In genomic region chr1:246591958-246592357, GRCh38 we compare ENCODE assay signal across 18 cellular contexts. TPM values are rescaled to one million over a fixed set of nuclear protein-coding genes. Genes with fewer than 3 reads are reported as not detected.
A peak's percentile ranks its signal among the peaks of the same experiment; 100 is the strongest.
DNase-seq lines count a peak whose midpoint lies in the region; ATAC-seq and TF ChIP-seq lines count a peak whose summit lies in the region.
"Had no signal": no experiment of that assay in that cellular context is flagged by ENCODE, and none has a peak within 500 bp of the region (broad histone marks: within the 10 kb centered on the region; RNA-seq: fewer than 3 reads in every experiment).

No MANE protein-coding gene starts in this region.

- H3K27ac ChIP-seq in brain microvascular endothelial cell = peak overlapping the region; percentile 49
- no peak overlapping the region for H3K27ac ChIP-seq in breast epithelium

- H3K27me3 ChIP-seq in brain microvascular endothelial cell (replicated peaks) (no peaks in the 10 kb centered on the region), breast epithelium (no peaks in the 10 kb centered on the region)
- H3K27me3 ChIP-seq: ascending aorta had no signal

- H3K9me3 ChIP-seq in breast epithelium = no peaks in the 10 kb centered on the region
- H3K9me3 ChIP-seq: ascending aorta had no signal

- no peaks in the 10 kb centered on the region for H3K4me1 ChIP-seq in breast epithelium

- intact Hi-C loops in breast epithelium (cut with DNase I; ENCODE audit: low total_unique reads) = no loop called here

- peaks cover 21% of the 10 kb centered on the region for H3K36me3 Mint-ChIP-seq in stimulated activated memory B cell treated with anti-CD40 and anti-IgM and Interleukin-4, amounts not matched to agents 10 μg/mL and 1 μg/mL and 100 μg/mL, for 72 hours

- TF ChIP-seq CTCF in brain microvascular endothelial cell (IDR thresholded peaks at IDR 0.05; ENCODE audit: low read depth, low read length, missing control alignments) = no peak
- no peak for TF ChIP-seq CTCF in breast epithelium (IDR thresholded peaks at IDR 0.05)

- TF ChIP-seq POLR2A in breast epithelium (IDR thresholded peaks at IDR 0.05) = no peak

- DNase-seq in brain microvascular endothelial cell (no peak), hippocampal formation (lab: John Stamatoyannopoulos, UW) (no peak), superior temporal gyrus (ENCODE audit: extremely low spot score) (no peak), G401 (ENCODE audit: low spot score) (no peak), breast epithelium (ENCODE audit: low spot score in 2 of 2) (no peak)
- DNase-seq: activated naive CD4-positive, alpha-beta T cell treated with anti-CD3 and anti-CD28 coated beads, Interleukin-2, amount 10 ng/mL, durations not matched to agents 7 days and 5 days; activated T-cell treated with anti-CD3 and anti-CD28 coated beads, Interleukin-2, amount 50 U/mL, for 24 hours; CD4-positive, alpha-beta memory T cell; DMS153; glutamatergic neuron; NCI-H2029 treated with DMSO at 0.1 percent for 48 hours; retina had no signal

- H3K4me3 Mint-ChIP-seq in stimulated activated memory B cell treated with anti-CD40 and anti-IgM and Interleukin-4, amounts not matched to agents 10 μg/mL and 1 μg/mL and 100 μg/mL, for 72 hours = no peak overlapping the region
- H3K4me3 Mint-ChIP-seq: activated CD4-positive, alpha-beta memory T cell treated with anti-CD3 and anti-CD28 coated beads for 36 hours; activated naive CD4-positive, alpha-beta T cell treated with anti-CD3 and anti-CD28 coated beads, Interleukin-2, amount 10 ng/mL, durations not matched to agents 7 days and 5 days; activated T-cell treated with anti-CD3 and anti-CD28 coated beads, Interleukin-2, amount 50 U/mL, for 24 hours had no signal

- peak overlapping the region; percentile 79 for H3K27ac Mint-ChIP-seq in stimulated activated memory B cell treated with anti-CD40 and anti-IgM and Interleukin-4, amounts not matched to agents 10 μg/mL and 1 μg/mL and 100 μg/mL, for 72 hours
- H3K27ac Mint-ChIP-seq: activated naive CD4-positive, alpha-beta T cell treated with anti-CD3 and anti-CD28 coated beads, Interleukin-2, amount 10 ng/mL, durations not matched to agents 7 days and 5 days had no signal

- no peaks in the 10 kb centered on the region for H3K9me3 Mint-ChIP-seq in stimulated activated memory B cell treated with anti-CD40 and anti-IgM and Interleukin-4, amounts not matched to agents 10 μg/mL and 1 μg/mL and 100 μg/mL, for 72 hours
- H3K9me3 Mint-ChIP-seq: activated T-cell treated with anti-CD3 and anti-CD28 coated beads, Interleukin-2, amount 50 U/mL, for 24 hours had no signal

- peak; percentile 9 for ATAC-seq in GM19025 (IDR thresholded peaks at IDR 0.05; ENCODE audit: low read depth, unreplicated experiment)
- ATAC-seq in HG03432 (IDR thresholded peaks at IDR 0.05; ENCODE audit: unreplicated experiment) = peak; percentile 11
- no peak for ATAC-seq in stimulated activated memory B cell treated with anti-CD40 and anti-IgM and Interleukin-4, amounts not matched to agents 10 μg/mL and 1 μg/mL and 100 μg/mL, for 72 hours
- ATAC-seq: left lobe of liver had no signal

- H3K4me3 ChIP-seq in brain microvascular endothelial cell (ENCODE audit: low read depth, low read length) (no peak overlapping the region), breast epithelium (no peak overlapping the region)
- H3K4me3 ChIP-seq: ascending aorta had no signal

- in situ Hi-C loops in brain microvascular endothelial cell (cut with HindIII; ENCODE audit: low pct_ligation_motif_present, low sequenced_read_pairs) = no loop called here
- in situ Hi-C loops in G401 (cut with HindIII; ENCODE audit: low sequenced_read_pairs) = no loop called here

- H3K27me3 Mint-ChIP-seq in stimulated activated memory B cell treated with anti-CD40 and anti-IgM and Interleukin-4, amounts not matched to agents 10 μg/mL and 1 μg/mL and 100 μg/mL, for 72 hours = no peaks in the 10 kb centered on the region
- H3K27me3 Mint-ChIP-seq: activated CD4-positive, alpha-beta memory T cell treated with anti-CD3 and anti-CD28 coated beads for 36 hours; activated naive CD4-positive, alpha-beta T cell treated with anti-CD3 and anti-CD28 coated beads, Interleukin-2, amount 10 ng/mL, durations not matched to agents 7 days and 5 days; activated T-cell treated with anti-CD3 and anti-CD28 coated beads, Interleukin-2, amount 50 U/mL, for 24 hours; CD4-positive, alpha-beta memory T cell had no signal

- H3K36me3 ChIP-seq in brain microvascular endothelial cell (replicated peaks) (no peaks in the 10 kb centered on the region), breast epithelium (no peaks in the 10 kb centered on the region)
- H3K36me3 ChIP-seq: ascending aorta had no signal

- H3K4me1 Mint-ChIP-seq in stimulated activated memory B cell treated with anti-CD40 and anti-IgM and Interleukin-4, amounts not matched to agents 10 μg/mL and 1 μg/mL and 100 μg/mL, for 72 hours = peaks cover 51% of the 10 kb centered on the region

RNA-seq across cellular contexts. Expression of gene CNST, which starts 25.7 kb away (rescaled TPM):
- 17.4 and 20.6 TPM in 2 replicates for total RNA-seq in G401 (2014; rRNA removed; shearing (Covaris generic))
- 10 to 100 TPM; 25.9 to 30.9 (median 26.4) TPM for total RNA-seq in breast epithelium

RNA-seq across cellular contexts. Expression of gene TFB2M, which starts 25.9 kb away (rescaled TPM):
- total RNA-seq in G401 (2014; rRNA removed; shearing (Covaris generic)) = 8.8 and 8.9 TPM in 2 replicates
- total RNA-seq in breast epithelium = 10 to 100 TPM in 2 of 3 donors, 1 to 10 TPM in 1; 9.0 to 15.5 (median 13.4) TPM
